Comparison of ENCODE assay signal across 8 cellular contexts in the genomic region with DNA sequence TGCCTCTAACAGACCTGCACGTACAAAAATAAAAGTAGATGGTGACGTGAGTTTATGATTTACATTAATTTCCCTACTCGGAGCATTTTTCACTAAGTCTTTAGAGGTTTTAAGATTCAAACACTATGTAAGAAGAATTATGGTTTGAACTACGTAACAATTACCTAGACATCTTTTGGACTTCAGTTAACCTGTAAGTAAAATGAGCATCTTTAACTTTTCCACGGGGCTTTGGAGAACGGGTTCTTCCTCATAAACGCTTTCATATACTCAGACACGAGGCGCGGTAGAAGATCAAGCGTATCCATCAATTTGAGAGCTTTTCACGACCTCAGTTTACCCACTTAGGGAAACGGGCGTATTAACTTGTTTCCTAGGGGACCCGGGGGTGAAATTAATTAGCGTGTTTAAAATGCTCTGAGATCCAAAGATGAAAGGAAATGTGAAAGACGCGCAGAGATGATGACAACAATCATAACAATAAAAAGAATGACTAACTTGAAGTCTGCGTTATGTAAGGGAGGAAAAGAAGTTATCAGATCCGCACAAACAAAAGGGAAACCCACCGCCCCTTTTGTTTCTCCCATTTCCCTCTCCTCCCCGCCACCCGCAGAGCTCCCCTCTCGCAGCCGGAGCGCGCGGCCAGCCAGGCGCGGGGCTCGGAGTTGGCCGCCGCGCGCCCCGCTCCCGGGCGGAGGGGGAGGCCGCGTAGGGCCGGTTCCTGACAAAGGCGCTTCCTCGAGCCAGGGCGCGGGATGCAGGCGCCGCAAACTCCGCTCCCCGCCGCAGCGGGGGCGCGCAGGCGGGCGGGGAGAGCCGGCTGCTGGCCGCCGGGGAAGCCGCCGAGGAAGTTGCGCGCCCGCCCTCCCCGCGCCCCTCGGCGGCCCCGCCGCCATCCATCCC. TPM values are rescaled to one million over a fixed set of nuclear protein-coding genes. Genes with fewer than 3 reads are reported as not detected.
A peak's percentile ranks its signal among the peaks of the same experiment; 100 is the strongest.
DNase-seq lines count a peak whose midpoint lies in the region; TF ChIP-seq lines count a peak whose summit lies in the region.

No MANE protein-coding gene starts in this region.

- 0 to 1% (median 0%) methylated on average over 38 to 69 of the region's 69 CpGs for WGBS in stomach, 5 donors

- H3K36me3 ChIP-seq in effector memory CD4-positive, alpha-beta T cell (ENCODE audit: control insufficient read depth, insufficient read depth, low read length), result no peaks in the 10 kb centered on the region
- no peaks in the 10 kb centered on the region for H3K36me3 ChIP-seq in stomach

- no peaks in the 10 kb centered on the region for H3K27me3 ChIP-seq in effector memory CD4-positive, alpha-beta T cell (replicated peaks; ENCODE audit: control insufficient read depth, insufficient read depth, low read length, poor library complexity, severe bottlenecking)
- no peaks in the 10 kb centered on the region for H3K27me3 ChIP-seq in stomach

- TF ChIP-seq CTCF in HFF-Myc (IDR thresholded peaks at IDR 0.05; ENCODE audit: low read depth, low read length, missing control alignments) (no peak), VCaP (conservative IDR thresholded peaks at IDR 0.05) (no peak), stomach (IDR thresholded peaks at IDR 0.05) (no peak)

- H3K4me1 ChIP-seq in effector memory CD4-positive, alpha-beta T cell (ENCODE audit: control insufficient read depth, insufficient read depth, low read length, poor library complexity, severe bottlenecking), result peaks cover 16% of the 10 kb centered on the region
- H3K4me1 ChIP-seq in stomach, result peaks cover 0 to 43% (median 29%) of the 10 kb centered on the region in 4 donors

- peak; percentile 78 for DNase-seq in DMS 273 (lab: John Stamatoyannopoulos, UW; ENCODE audit: unreplicated experiment)
- DNase-seq in DMS 273 treated with DMSO at 0.1 percent for 48 hours (lab: John Stamatoyannopoulos, UW), result no peak
- DNase-seq in HFF-Myc (ENCODE audit: extremely low read depth, low read depth), result no peak
- peak; percentile 6 for DNase-seq in NCI-H1092 (lab: John Stamatoyannopoulos, UW)
- DNase-seq in effector memory CD4-positive, alpha-beta T cell, result peak; percentile 7 to 26 (median 24)
- peak; percentile 69 for DNase-seq in medulla oblongata (ENCODE audit: extremely low spot score)
- DNase-seq in stomach, result no peak

- TF ChIP-seq EP300 in stomach (IDR thresholded peaks at IDR 0.05), result no peak

- H3K27ac ChIP-seq in VCaP (peak overlapping the region; percentile 84), stomach (peak overlapping the region; percentile 87 to 99 (median 98))
- H3K27ac ChIP-seq in effector memory CD4-positive, alpha-beta T cell (ENCODE audit: insufficient read depth, low read length, poor library complexity, severe bottlenecking), result peak overlapping the region; percentile 94

- H3K9me3 ChIP-seq in effector memory CD4-positive, alpha-beta T cell (ENCODE audit: control insufficient read depth, low read length), result no peaks in the 10 kb centered on the region
- no peaks in the 10 kb centered on the region for H3K9me3 ChIP-seq in stomach

- peak overlapping the region; percentile 71 for H3K4me3 ChIP-seq in HFF-Myc (replicated peaks; ENCODE audit: low read depth, low read length)
- H3K4me3 ChIP-seq in effector memory CD4-positive, alpha-beta T cell (ENCODE audit: insufficient read depth, low read depth, low read length, poor library complexity, severe bottlenecking), result peak overlapping the region; percentile 94
- peak overlapping the region; percentile 75 to 97 (median 80) for H3K4me3 ChIP-seq in stomach

- intact Hi-C loops in stomach (cut with DNase I; ENCODE audit: low total_unique reads), result no loop called here

- TF ChIP-seq POLR2A in stomach (IDR thresholded peaks at IDR 0.05), result no peak

RNA-seq across cellular contexts. Expression of a gene that starts 0.8 kb away (rescaled TPM):
- 100 to 1,000 TPM in 1 of 5 donors, 10 to 100 TPM in 3, 1 to 10 TPM in 1; 7.6 to 165 (median 60.8) TPM for total RNA-seq in stomach
- polyA plus RNA-seq in stomach, result 10 to 100 TPM in 2 of 3 donors, 1 to 10 TPM in 1; 6.9 to 17.4 (median 11.8) TPM

Comparison
In these comparisons a context has a peak if more than half of its experiments do, and no peak if none do; other contexts are left out.
1. DNase-seq: peak in DMS 273 (single experiment), NCI-H1092 (single experiment), effector memory CD4-positive, alpha-beta T cell (3 of 3) and medulla oblongata (single experiment); none in DMS 273 treated with DMSO at 0.1 percent for 48 hours (single experiment), HFF-Myc (single experiment) and stomach (single experiment).
2. Peak in every context shown above with its lines, with median percentiles within 50 percentile points of each other: H3K4me3 ChIP-seq and H3K27ac ChIP-seq.